ENCODE assay signal across 8 cellular contexts in genomic region chr5:103119067-103119764, GRCh38. TPM values are rescaled to one million over a fixed set of nuclear protein-coding genes. Genes with fewer than 3 reads are reported as not detected.
DNase-seq lines count a peak whose midpoint lies in the region; ATAC-seq and TF ChIP-seq lines count a peak whose summit lies in the region.

No MANE protein-coding gene starts in this region.

- H3K4me3 ChIP-seq in GM08714 (ENCODE audit: low read length) (peak overlapping the region; percentile 92), NB4 (ENCODE audit: low read depth, low read length) (peak overlapping the region; percentile 99), cardiac fibroblast (replicated peaks in 1 of 2; ENCODE audit: low read depth in 2 of 2, low read length in 2 of 2) (peak overlapping the region; percentile 63 to 93), mesodermal cell (ENCODE audit: extremely low read depth, insufficient read depth, low read length, poor library complexity, severe bottlenecking) (peak overlapping the region; percentile 80)

- H3K36me3 ChIP-seq in mesodermal cell (ENCODE audit: control insufficient read depth, insufficient read depth, low read length) = no peaks in the 10 kb centered on the region

- DNase-seq in NB4 (ENCODE audit: low read depth) = no peak
- DNase-seq in cardiac fibroblast (ENCODE audit: low read depth in 2 of 2) = peak; percentile 39 to 55
- no peak for DNase-seq in posterior vena cava (ENCODE audit: low spot score)
- no peak for DNase-seq in omental fat pad (ENCODE audit: low spot score)
- no peak for DNase-seq in stimulated activated CD4-positive, alpha-beta T cell treated with anti-CD3 and anti-CD28 coated beads, Interleukin-4, amount 100 ng/mL, for 4 hours

- ATAC-seq in GM21515 (IDR thresholded peaks at IDR 0.05; ENCODE audit: unreplicated experiment) (no peak), omental fat pad (ENCODE audit: low FRiP score) (no peak)

- H3K27ac ChIP-seq in mesodermal cell (ENCODE audit: low read depth, low read length, severe bottlenecking) = peak overlapping the region; percentile 97

- no peak for TF ChIP-seq CTCF in NB4 (IDR thresholded peaks at IDR 0.05; ENCODE audit: low read depth, low read length)
- TF ChIP-seq CTCF in cardiac fibroblast (IDR thresholded peaks at IDR 0.05; ENCODE audit: low read depth, low read length) = no peak
- TF ChIP-seq CTCF in omental fat pad (IDR thresholded peaks at IDR 0.05) = no peak

- WGBS in mesodermal cell (ENCODE audit: insufficient coverage in 2 of 2), 2 experiments = 2 to 6% methylated on average over 8 to 9 of the region's 15 CpGs

- no peak for TF ChIP-seq POLR2A in NB4 (IDR thresholded peaks at IDR 0.05; ENCODE audit: extremely low read depth, insufficient read length)

- H3K9me3 ChIP-seq in mesodermal cell (ENCODE audit: control insufficient read depth, low read length) = no peaks in the 10 kb centered on the region

- H3K4me1 ChIP-seq in mesodermal cell (ENCODE audit: control insufficient read depth, insufficient read depth, low read length, poor library complexity, severe bottlenecking) = no peaks in the 10 kb centered on the region

- intact Hi-C loops in posterior vena cava (cut with DNase I) = no loop called here

RNA-seq across cellular contexts. Expression of gene GIN1, which starts 0.7 kb away (rescaled TPM):
- 6.7 TPM for polyA plus RNA-seq in mesodermal cell (2013, experiment 1 of 2)
- 12.0 TPM for polyA plus RNA-seq in mesodermal cell (2013, experiment 2 of 2)
- total RNA-seq in posterior vena cava (1 to 10 TPM; 8.6 to 9.0 TPM), omental fat pad (1 to 10 TPM; 2.4 to 5.1 (median 4.2) TPM)

RNA-seq across cellular contexts. Expression of gene PPIP5K2, which starts 0.9 kb away (rescaled TPM):
- polyA plus RNA-seq in mesodermal cell (2013, experiment 1 of 2) = 31.7 TPM
- 39.5 TPM for polyA plus RNA-seq in mesodermal cell (2013, experiment 2 of 2)
- total RNA-seq in posterior vena cava (10 to 100 TPM; 57.9 to 63.9 TPM), omental fat pad (10 to 100 TPM; 30.1 to 36.9 (median 33.7) TPM)

Comparison
In these comparisons a context has a peak if more than half of its experiments do, and no peak if none do; other contexts are left out.
1. DNase-seq: peak in cardiac fibroblast (2 of 2); none in NB4 (single experiment), posterior vena cava (single experiment), omental fat pad (single experiment) and stimulated activated CD4-positive, alpha-beta T cell treated with anti-CD3 and anti-CD28 coated beads, Interleukin-4, amount 100 ng/mL, for 4 hours (0 of 2).
2. Peak in every context shown above with its lines, with median percentiles within 50 percentile points of each other: H3K4me3 ChIP-seq.